ENCODE assay signal across 21 cellular contexts in the genomic region with DNA sequence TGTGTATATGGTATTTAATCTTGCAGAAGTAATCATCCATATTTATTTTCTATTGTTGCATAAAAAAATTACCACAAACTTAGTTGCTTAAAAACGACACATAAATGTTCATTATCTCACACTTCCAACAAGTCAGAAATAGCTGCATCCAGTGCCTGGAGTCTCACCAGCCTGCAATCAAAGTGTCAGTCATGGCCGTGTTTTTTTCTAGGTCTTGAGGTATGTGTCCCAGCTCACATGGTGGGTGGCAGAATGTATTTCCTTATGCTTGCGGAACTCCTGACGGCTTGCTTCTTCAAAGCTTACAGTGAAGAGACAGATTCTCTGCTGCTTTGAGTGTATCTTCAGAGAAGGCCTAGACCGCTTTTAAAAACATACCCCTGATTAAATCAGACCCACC.
"Had no signal": no experiment of that assay in that cellular context is flagged by ENCODE, and none has a peak within 500 bp of the region (broad histone marks: within the 10 kb centered on the region; RNA-seq: fewer than 3 reads in every experiment).

No MANE protein-coding gene starts in this region.

- H3K27me3 ChIP-seq: colonic mucosa, dorsolateral prefrontal cortex, esophagus muscularis mucosa, esophagus squamous epithelium, foreskin keratinocyte, gastrocnemius medialis, gastroesophageal sphincter, heart left ventricle had no signal

- DNase-seq: colonic mucosa; cortex of kidney; dermis blood vessel endothelial cell; dorsolateral prefrontal cortex; effector CD4-positive, alpha-beta T cell; effector CD8-positive, alpha-beta T cell; effector memory CD4-positive, alpha-beta T cell; effector memory CD8-positive, alpha-beta T cell; endodermal cell; erythroblast; esophagus squamous epithelium; foreskin fibroblast; foreskin keratinocyte; foreskin melanocyte; gastrocnemius medialis; glutamatergic neuron; heart left ventricle had no signal

- H3K4me3 ChIP-seq: colonic mucosa, coronary artery, dorsolateral prefrontal cortex, esophagus muscularis mucosa, esophagus squamous epithelium, gastrocnemius medialis, gastroesophageal sphincter, heart left ventricle had no signal

- H3K4me1 ChIP-seq: colonic mucosa, esophagus muscularis mucosa, esophagus squamous epithelium, foreskin keratinocyte, gastrocnemius medialis, gastroesophageal sphincter, heart left ventricle had no signal

- H3K9me3 ChIP-seq: colonic mucosa, esophagus muscularis mucosa, esophagus squamous epithelium, gastrocnemius medialis, gastroesophageal sphincter had no signal

- H3K36me3 ChIP-seq: colonic mucosa, esophagus muscularis mucosa, esophagus squamous epithelium, gastrocnemius medialis, gastroesophageal sphincter, heart left ventricle had no signal

- H3K27ac ChIP-seq: colonic mucosa, coronary artery, dorsolateral prefrontal cortex, epithelial cell of prostate, esophagus muscularis mucosa, esophagus squamous epithelium, foreskin keratinocyte, gastrocnemius medialis, gastroesophageal sphincter, heart left ventricle had no signal
